ENCODE assay signal across 9 cellular contexts in the genomic region with DNA sequence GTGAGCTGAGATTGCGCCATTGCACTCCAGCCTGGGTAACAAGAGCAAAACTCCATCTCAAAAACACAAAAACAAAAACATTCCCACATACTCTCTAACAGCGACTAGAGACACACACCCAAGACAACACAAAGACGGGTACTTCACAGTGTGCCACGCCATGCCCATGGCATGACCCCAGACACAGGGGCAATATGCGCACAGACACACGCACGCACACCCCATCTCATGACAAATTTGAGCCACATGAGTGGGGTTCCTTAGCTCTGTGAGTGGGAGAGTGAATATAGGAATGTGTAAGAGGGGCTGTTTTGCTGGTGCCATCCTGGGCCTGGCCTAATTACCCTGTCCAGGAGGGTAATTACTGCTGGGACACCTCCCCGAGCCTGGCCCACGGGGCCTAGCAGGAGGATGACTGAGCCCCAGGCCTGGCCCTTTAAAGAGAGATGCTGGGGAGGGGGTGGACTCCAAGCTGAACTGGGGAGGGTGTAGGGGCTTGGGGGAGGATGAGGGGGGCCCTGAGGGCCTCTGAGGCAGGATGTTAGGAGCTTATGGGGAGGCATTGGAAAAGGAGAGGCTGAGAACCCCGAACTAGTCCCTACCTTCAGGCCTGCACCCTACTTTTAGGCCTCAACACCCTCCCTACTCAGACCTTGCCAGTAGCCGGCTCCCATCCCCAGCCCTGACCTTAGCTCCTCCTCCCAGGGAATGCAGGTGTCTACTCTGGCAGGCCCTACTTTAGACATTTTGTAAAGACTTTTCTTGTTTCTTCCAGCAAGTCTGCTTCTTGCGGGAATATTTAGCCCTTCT. TPM values are rescaled to one million over a fixed set of nuclear protein-coding genes. Genes with fewer than 3 reads are reported as not detected.
DNase-seq lines count a peak whose midpoint lies in the region; ATAC-seq, FAIRE-seq and TF ChIP-seq lines count a peak whose summit lies in the region.
"Had no signal": no experiment of that assay in that cellular context is flagged by ENCODE, and none has a peak within 500 bp of the region (broad histone marks: within the 10 kb centered on the region; RNA-seq: fewer than 3 reads in every experiment).

No MANE protein-coding gene starts in this region.

- peak overlapping the region; percentile 96 for H3K4me2 ChIP-seq in neural progenitor cell

- intact Hi-C loops in left colon (cut with DNase I, micrococcal nuclease), result no loop called here

- peaks cover 66% of the 10 kb centered on the region for H3K4me1 Mint-ChIP-seq in neural progenitor cell

- peaks cover 11% of the 10 kb centered on the region for H4K20me1 ChIP-seq in neural progenitor cell (ENCODE audit: low read depth)

- TF ChIP-seq CTCF in BE2C (IDR thresholded peaks at IDR 0.05; ENCODE audit: low read depth, low read length) (no peak), Peyer's patch (IDR thresholded peaks at IDR 0.05) (no peak), neural progenitor cell (IDR thresholded peaks at IDR 0.05) (no peak)

- H3K9ac ChIP-seq in neural progenitor cell, result no peak overlapping the region

- H3K27me3 ChIP-seq in BE2C (no peaks in the 10 kb centered on the region), Peyer's patch (no peaks in the 10 kb centered on the region), neural progenitor cell (peaks cover 80% of the 10 kb centered on the region)
- H3K27me3 ChIP-seq in effector memory CD4-positive, alpha-beta T cell (replicated peaks; ENCODE audit: control insufficient read depth, insufficient read depth, low read length, poor library complexity, severe bottlenecking), result no peaks in the 10 kb centered on the region

- peak overlapping the region; percentile 86 for H3K4me3 Mint-ChIP-seq in neural progenitor cell

- no peaks in the 10 kb centered on the region for H3K9me3 ChIP-seq in BE2C
- H3K9me3 ChIP-seq in Peyer's patch, result no peaks in the 10 kb centered on the region
- H3K9me3 ChIP-seq in effector memory CD4-positive, alpha-beta T cell (ENCODE audit: control insufficient read depth, low read length), result no peaks in the 10 kb centered on the region
- no peaks in the 10 kb centered on the region for H3K9me3 ChIP-seq in neural progenitor cell (ENCODE audit: low read depth)
- H3K9me3 ChIP-seq: neutrophil had no signal

- no peaks in the 10 kb centered on the region for H3K79me2 ChIP-seq in neural progenitor cell (ENCODE audit: low read depth)

- H3K9me3 Mint-ChIP-seq in neural progenitor cell, result no peaks in the 10 kb centered on the region

- no peak for FAIRE-seq in H54 (lab: Jason Lieb, UNC)

- peak overlapping the region; percentile 87 to 90 (median 88) for H3K27ac ChIP-seq in Peyer's patch
- H3K27ac ChIP-seq in effector memory CD4-positive, alpha-beta T cell (ENCODE audit: insufficient read depth, low read length, poor library complexity, severe bottlenecking), result peak overlapping the region; percentile 82
- H3K27ac ChIP-seq in neural progenitor cell, result no peak overlapping the region
- H3K27ac ChIP-seq: neutrophil had no signal

- H3K4me3 ChIP-seq in BE2C (ENCODE audit: low read depth, low read length) (peak overlapping the region; percentile 52), Peyer's patch (peak overlapping the region in 3 of 4 donors; percentile 51 to 74 (median 72)), neural progenitor cell (no peak overlapping the region)
- peak overlapping the region; percentile 42 for H3K4me3 ChIP-seq in effector memory CD4-positive, alpha-beta T cell (ENCODE audit: insufficient read depth, low read depth, low read length, poor library complexity, severe bottlenecking)

- H3K36me3 Mint-ChIP-seq in neural progenitor cell, result peaks cover 3% of the 10 kb centered on the region

- no peaks in the 10 kb centered on the region; the same call in 1 of the 2 replicates for H3K36me3 ChIP-seq in BE2C
- H3K36me3 ChIP-seq in Peyer's patch, result no peaks in the 10 kb centered on the region
- H3K36me3 ChIP-seq in effector memory CD4-positive, alpha-beta T cell (ENCODE audit: control insufficient read depth, insufficient read depth, low read length), result peaks cover 1% of the 10 kb centered on the region
- no peaks in the 10 kb centered on the region for H3K36me3 ChIP-seq in neural progenitor cell
- H3K36me3 ChIP-seq: neutrophil had no signal

- H3K4me1 ChIP-seq in BE2C (peaks cover 16% of the 10 kb centered on the region), Peyer's patch (peaks cover 8 to 79% (median 20%) of the 10 kb centered on the region in 4 donors), neural progenitor cell (peaks cover 43% of the 10 kb centered on the region)
- peaks cover 66% of the 10 kb centered on the region for H3K4me1 ChIP-seq in effector memory CD4-positive, alpha-beta T cell (ENCODE audit: control insufficient read depth, insufficient read depth, low read length, poor library complexity, severe bottlenecking)

- peaks cover 52% of the 10 kb centered on the region for H3F3A ChIP-seq in neural progenitor cell (ENCODE audit: low read depth)

- TF ChIP-seq POLR2A in Peyer's patch (IDR thresholded peaks at IDR 0.05) (no peak), H54 (IDR thresholded peaks at IDR 0.05; ENCODE audit: low read depth, low read length) (no peak)

- ATAC-seq in left colon, result no peak

- peak overlapping the region; percentile 87 for H3K27ac Mint-ChIP-seq in neural progenitor cell

- peaks cover 20% of the 10 kb centered on the region for H3K27me3 Mint-ChIP-seq in neural progenitor cell (ENCODE audit: insufficient read depth, low read depth)

- H2AFZ ChIP-seq in neural progenitor cell (replicated peaks), result no peak overlapping the region

- DNase-seq in BE2C (no peak), Peyer's patch (no peak), neural progenitor cell (ENCODE audit: low spot score) (no peak), H54 (ENCODE audit: insufficient read length, low spot score) (no peak), left colon (no peak), DMS 273 (lab: John Stamatoyannopoulos, UW; ENCODE audit: unreplicated experiment) (no peak), NCI-H345 (lab: John Stamatoyannopoulos, UW) (no peak)
- no peak for DNase-seq in effector memory CD4-positive, alpha-beta T cell

RNA-seq across cellular contexts. Expression of a gene that starts 1.5 kb away (rescaled TPM):
- polyA plus RNA-seq in BE2C (2012; ENCODE audit: insufficient read depth, insufficient read length, low read depth), result 99.8 TPM
- total RNA-seq in Peyer's patch, result 100 to 1,000 TPM in 1 of 4 donors, 10 to 100 TPM in 3; 42.0 to 150 (median 88.3) TPM
- 1.2 and 6.1 TPM in 2 replicates for total RNA-seq in neural progenitor cell (ENCODE audit: low replicate concordance)
- total RNA-seq in left colon, result 10 to 100 TPM; 24.9 to 42.9 TPM

RNA-seq across cellular contexts. Expression of a gene that starts 13.6 kb away (rescaled TPM):
- 321 TPM for polyA plus RNA-seq in BE2C (2012; ENCODE audit: insufficient read depth, insufficient read length, low read depth)
- total RNA-seq in Peyer's patch (10 to 100 TPM; 16.5 to 25.7 (median 25.4) TPM), neural progenitor cell (ENCODE audit: low replicate concordance) (15.5 and 34.0 TPM in 2 replicates), left colon (10 to 100 TPM; 15.4 to 18.5 TPM)

RNA-seq across cellular contexts. Expression of a gene that starts 15.7 kb away (rescaled TPM):
- 68.0 TPM for polyA plus RNA-seq in BE2C (2012; ENCODE audit: insufficient read depth, insufficient read length, low read depth)
- 10 to 100 TPM; 30.8 to 44.6 (median 32.4) TPM for total RNA-seq in Peyer's patch
- 11.7 and 27.8 TPM in 2 replicates for total RNA-seq in neural progenitor cell (ENCODE audit: low replicate concordance)
- total RNA-seq in left colon, result 10 to 100 TPM; 24.4 to 33.8 TPM

RNA-seq across cellular contexts. Expression of a gene that starts 19.2 kb away (rescaled TPM):
- polyA plus RNA-seq in BE2C (2012; ENCODE audit: insufficient read depth, insufficient read length, low read depth), result 3.9 TPM
- total RNA-seq in Peyer's patch, result 100 to 1,000 TPM in 3 of 4 donors, 10 to 100 TPM in 1; 65.2 to 163 (median 121) TPM
- total RNA-seq in neural progenitor cell (ENCODE audit: low replicate concordance), result 4.7 and 5.1 TPM in 2 replicates
- total RNA-seq in left colon, result 10 to 100 TPM; 78.7 to 89.7 TPM

RNA-seq across cellular contexts. Expression of a gene that starts 31.8 kb away (rescaled TPM):
- polyA plus RNA-seq in BE2C (2012; ENCODE audit: insufficient read depth, insufficient read length, low read depth), result 66.9 TPM
- total RNA-seq in Peyer's patch (10 to 100 TPM; 73.4 to 88.1 (median 79.0) TPM), neural progenitor cell (ENCODE audit: low replicate concordance) (16.9 and 45.2 TPM in 2 replicates), left colon (10 to 100 TPM; 58.4 to 70.8 TPM)
